In genomic region chr22:46035742-46036557, GRCh38 we compare ENCODE assay signal across 8 cellular contexts. TPM values are rescaled to one million over a fixed set of nuclear protein-coding genes. Genes with fewer than 3 reads are reported as not detected.
A peak's percentile ranks its signal among the peaks of the same experiment; 100 is the strongest.
DNase-seq lines count a peak whose midpoint lies in the region; ATAC-seq and TF ChIP-seq lines count a peak whose summit lies in the region.

No MANE protein-coding gene starts in this region.

- TF ChIP-seq CTCF in RWPE1 (conservative IDR thresholded peaks at IDR 0.05; ENCODE audit: low read depth): no peak

- POLR2A ChIA-PET in RWPE1 (lab: Yijun Ruan, JAX; ENCODE audit: low non-redundant PET): interaction anchor here (0.6 to 2.1 kb wide), 3 partner anchors 17 to 444 kb away, joined by 3 to 11 read pairs (median 5); no protein-coding TSS in a partner anchor

- no peaks in the 10 kb centered on the region for H3K9me3 ChIP-seq in KOPT-K1 (ENCODE audit: insufficient read depth, low read length, poor library complexity, severe bottlenecking)

- DNase-seq in EL: peak; percentile 99
- peak; percentile 96 for DNase-seq in RWPE1 (ENCODE audit: low spot score)
- peak; percentile 100 for DNase-seq in activated T-helper 9 cell treated with anti-CD3 and anti-CD28 coated beads, Interleukin-2, amount 50 U/mL, for 16 hours (ENCODE audit: low read depth)
- peak; percentile 98 for DNase-seq in fibroblast of peridontal ligament (ENCODE audit: extremely low read depth)
- DNase-seq in natural killer cell treated with Interleukin-12 subunit alpha and Interleukin-12 subunit beta and Interleukin-15 and Interleukin-18, amount 100 ng/mL, for 72 hours (ENCODE audit: low spot score): peak; percentile 100
- peak; percentile 98 to 100 (median 99) for DNase-seq in stimulated activated naive CD4-positive, alpha-beta T cell (lab: John Stamatoyannopoulos, UW)

- no peaks in the 10 kb centered on the region for H3K9me3 Mint-ChIP-seq in natural killer cell treated with Interleukin-12 subunit alpha and Interleukin-12 subunit beta and Interleukin-15 and Interleukin-18, amount 100 ng/mL, for 72 hours

- H3K4me3 Mint-ChIP-seq in natural killer cell treated with Interleukin-12 subunit alpha and Interleukin-12 subunit beta and Interleukin-15 and Interleukin-18, amount 100 ng/mL, for 72 hours: peak overlapping the region; percentile 76

- peak overlapping the region; percentile 69 to 83 for H3K27ac Mint-ChIP-seq in natural killer cell treated with Interleukin-12 subunit alpha and Interleukin-12 subunit beta and Interleukin-15 and Interleukin-18, amount 100 ng/mL, for 72 hours

- H3K36me3 ChIP-seq in KOPT-K1 (ENCODE audit: insufficient read depth, low read length): no peaks in the 10 kb centered on the region

- peak overlapping the region; percentile 76 for H3K27ac ChIP-seq in KOPT-K1 (ENCODE audit: low read depth, low read length, poor library complexity, severe bottlenecking)
- H3K27ac ChIP-seq in RWPE1: peak overlapping the region; percentile 95

- CTCF ChIA-PET in RWPE1 (lab: Yijun Ruan, JAX): interaction anchor here (0.6 to 1.4 kb wide), 6 partner anchors 12 to 731 kb away, joined by 3 to 11 read pairs (median 4); no protein-coding TSS in a partner anchor

- H3K27me3 Mint-ChIP-seq in natural killer cell treated with Interleukin-12 subunit alpha and Interleukin-12 subunit beta and Interleukin-15 and Interleukin-18, amount 100 ng/mL, for 72 hours: no peaks in the 10 kb centered on the region

- no peaks in the 10 kb centered on the region for H3K36me3 Mint-ChIP-seq in natural killer cell treated with Interleukin-12 subunit alpha and Interleukin-12 subunit beta and Interleukin-15 and Interleukin-18, amount 100 ng/mL, for 72 hours

- peaks cover 3 to 15% of the 10 kb centered on the region in 2 donors for H3K4me1 Mint-ChIP-seq in natural killer cell treated with Interleukin-12 subunit alpha and Interleukin-12 subunit beta and Interleukin-15 and Interleukin-18, amount 100 ng/mL, for 72 hours (ENCODE audit: low read depth in 2 of 2)

- peak; percentile 87 for ATAC-seq in GM21825 (IDR thresholded peaks at IDR 0.05; ENCODE audit: unreplicated experiment)
- peak; percentile 97 for ATAC-seq in natural killer cell treated with Interleukin-12 subunit alpha and Interleukin-12 subunit beta and Interleukin-15 and Interleukin-18, amount 100 ng/mL, for 72 hours

RNA-seq across cellular contexts. Expression of gene WNT7B, which starts 59.0 kb away (rescaled TPM):
- not detected for total RNA-seq in natural killer cell treated with Interleukin-12 subunit alpha and Interleukin-12 subunit beta and Interleukin-15 and Interleukin-18, amount 100 ng/mL, for 72 hours

Comparison
In these comparisons a context has a peak if more than half of its experiments do, and no peak if none do; other contexts are left out.
1. Peak in every context shown above with its lines: DNase-seq, ATAC-seq and H3K27ac ChIP-seq.